22 cellular contexts compared by ENCODE assay signal in genomic region chr12:117272690-117273089, GRCh38.
DNase-seq lines count a peak whose midpoint lies in the region; ATAC-seq, FAIRE-seq and TF ChIP-seq lines count a peak whose summit lies in the region.
"Had no signal": no experiment of that assay in that cellular context is flagged by ENCODE, and none has a peak within 500 bp of the region (broad histone marks: within the 10 kb centered on the region; RNA-seq: fewer than 3 reads in every experiment).

No MANE protein-coding gene starts in this region.

- no peak overlapping the region for H3K27ac Mint-ChIP-seq in GM23338
- no peak overlapping the region for H3K27ac Mint-ChIP-seq in neural progenitor cell
- H3K27ac Mint-ChIP-seq: B cell; CD4-positive, alpha-beta T cell; CD8-positive, alpha-beta T cell had no signal

- H3K9me2 ChIP-seq in GM23338 (ENCODE audit: insufficient read depth) (no peaks in the 10 kb centered on the region), PC-3 (replicated peaks; ENCODE audit: low read length) (no peaks in the 10 kb centered on the region)

- no peak overlapping the region for H3K56ac ChIP-seq in H1 (replicated peaks; ENCODE audit: insufficient read length, low read depth, low read length)

- H3K36me3 Mint-ChIP-seq in GM23338 (ENCODE audit: low read depth) (peaks cover 4% of the 10 kb centered on the region; the same call in 1 of the 3 replicates), neural progenitor cell (no peaks in the 10 kb centered on the region)
- H3K36me3 Mint-ChIP-seq: CD8-positive, alpha-beta T cell had no signal

- H2AK5ac ChIP-seq in H1 (ENCODE audit: low read depth, low read length) = no peak overlapping the region

- no peak overlapping the region for H3K4me3 Mint-ChIP-seq in GM23338
- no peak overlapping the region for H3K4me3 Mint-ChIP-seq in neural progenitor cell
- H3K4me3 Mint-ChIP-seq: B cell; CD4-positive, alpha-beta T cell; CD8-positive, alpha-beta T cell had no signal

- H3K4me1 ChIP-seq in GM23338 (ENCODE audit: insufficient read depth) = peaks cover 10% of the 10 kb centered on the region; the same call in 1 of the 2 replicates
- no peaks in the 10 kb centered on the region for H3K4me1 ChIP-seq in PC-3 (ENCODE audit: insufficient read depth, low read length)
- H3K4me1 ChIP-seq in H1 (replicated peaks in 1 of 4; ENCODE audit: control insufficient read depth in 3 of 4, insufficient read depth in 4 of 4, low read length in 3 of 4) = peaks cover 0 to 5% (median 1%) of the 10 kb centered on the region in 4 experiments; a peak in 4 of 7 replicates
- no peaks in the 10 kb centered on the region for H3K4me1 ChIP-seq in sigmoid colon
- no peaks in the 10 kb centered on the region for H3K4me1 ChIP-seq in suprapubic skin
- H3K4me1 ChIP-seq in neural progenitor cell = no peaks in the 10 kb centered on the region
- H3K4me1 ChIP-seq: A549, Caco-2 had no signal

- no peak for TF ChIP-seq RAD21 in H1 (IDR thresholded peaks at IDR 0.05 in 1 of 2, conservative IDR thresholded peaks at IDR 0.05 in 1 of 2; ENCODE audit: low read depth in 2 of 2, low read length in 2 of 2)

- no peak for TF ChIP-seq CTCF in GM23338 (conservative IDR thresholded peaks at IDR 0.05; ENCODE audit: low read depth in 2 of 2)
- no peak for TF ChIP-seq CTCF in PC-3 (conservative IDR thresholded peaks at IDR 0.05; ENCODE audit: low read depth, low read length)
- no peak for TF ChIP-seq CTCF in H1 (IDR thresholded peaks at IDR 0.05; ENCODE audit: control extremely low read depth in 1 of 3, insufficient read depth in 1 of 3, low read depth in 1 of 3, low read length in 3 of 3)
- no peak for TF ChIP-seq CTCF in sigmoid colon (IDR thresholded peaks at IDR 0.05)
- TF ChIP-seq CTCF in suprapubic skin (IDR thresholded peaks at IDR 0.05) = no peak
- TF ChIP-seq CTCF in neural progenitor cell (IDR thresholded peaks at IDR 0.05) = no peak

- no peak overlapping the region for H3K23ac ChIP-seq in H1 (ENCODE audit: insufficient read length)

- H4K8ac ChIP-seq in H1 (ENCODE audit: extremely low read depth, insufficient read depth, low read length) = no peak overlapping the region

- TF ChIP-seq POLR2A in H1 (IDR thresholded peaks at IDR 0.05; ENCODE audit: control extremely low read depth in 1 of 2, low read depth in 2 of 2, low read length in 2 of 2) (no peak), sigmoid colon (IDR thresholded peaks at IDR 0.05) (no peak), suprapubic skin (IDR thresholded peaks at IDR 0.05) (no peak)

- BruUV-seq in PC-3 (replicated peaks; lab: Mats Ljungman, UMichigan) = no TSS peak

- DNase-seq in GM23338 (ENCODE audit: low spot score) (no peak), PC-3 (no peak), H1 (ENCODE audit: low read depth in 1 of 2, low spot score in 2 of 2) (no peak), sigmoid colon (peak; percentile 4), GM03348 (ENCODE audit: low spot score) (no peak), suprapubic skin (ENCODE audit: low spot score in 2 of 2) (no peak), neural progenitor cell (ENCODE audit: low spot score) (no peak)
- DNase-seq: AML-193; Caco-2; Calu3; CD4-positive, alpha-beta T cell; CD8-positive, alpha-beta T cell; DMS79 treated with DMSO at 0.1 percent for 48 hours had no signal

- no peak for FAIRE-seq in H1 (lab: Jason Lieb, UNC)
- FAIRE-seq: A549, D721Med, G401.6, GM12892, GM18507 had no signal

- no peaks in the 10 kb centered on the region for H3K23me2 ChIP-seq in H1 (ENCODE audit: low read depth, low read length)

- POLR2A ChIA-PET in PC-3 (lab: Charles Lee; ENCODE audit: unreplicated experiment) (no interaction called here), H1 (lab: Charles Lee; ENCODE audit: partially characterized antibody) (interaction anchor here (0.9 kb wide), 1 partner anchor 11 kb away, joined by 3 read pairs; no protein-coding TSS in a partner anchor)

- no peak overlapping the region for H3K18ac ChIP-seq in H1 (ENCODE audit: extremely low read depth, low read length)

- H3K27ac ChIP-seq in GM23338 (ENCODE audit: low read depth) (no peak overlapping the region), PC-3 (ENCODE audit: low read length) (no peak overlapping the region), H1 (ENCODE audit: low read depth, low read length) (no peak overlapping the region), sigmoid colon (no peak overlapping the region), suprapubic skin (no peak overlapping the region), neural progenitor cell (no peak overlapping the region)
- H3K27ac ChIP-seq: 22Rv1, A549, C4-2B had no signal

- no peak overlapping the region for H4K91ac ChIP-seq in H1 (replicated peaks; ENCODE audit: insufficient read length, low read length)

- H3K36me3 ChIP-seq in GM23338 (ENCODE audit: insufficient read depth) (no peaks in the 10 kb centered on the region), PC-3 (ENCODE audit: low read depth, low read length) (no peaks in the 10 kb centered on the region), H1 (ENCODE audit: control insufficient read depth in 2 of 4, insufficient read depth in 4 of 4, low read length in 3 of 4) (no peaks in the 10 kb centered on the region), sigmoid colon (no peaks in the 10 kb centered on the region), suprapubic skin (no peaks in the 10 kb centered on the region), neural progenitor cell (no peaks in the 10 kb centered on the region)
- H3K36me3 ChIP-seq: BLaER1 treated with 17β-estradiol and CSF1 and Interleukin-3, amounts not matched to agents 10 nM and 100 nM had no signal

- no peak overlapping the region for H2BK12ac ChIP-seq in H1 (ENCODE audit: low read depth, low read length)

- no peak overlapping the region for H3K4ac ChIP-seq in H1 (replicated peaks; ENCODE audit: insufficient read length, low read depth, low read length)

- H2BK20ac ChIP-seq in H1 (ENCODE audit: low read length) = no peak overlapping the region

- no peak overlapping the region for H4K5ac ChIP-seq in H1 (ENCODE audit: insufficient read length, low read depth, low read length)

- WGBS in H1 (ENCODE audit: extremely low coverage in 1 of 2, insufficient coverage in 1 of 2, insufficient read length in 1 of 2, insufficient replicate concordance in 2 of 2, low coverage in 1 of 2, low lambda C conversion rate in 2 of 2, missing lambda C conversion rate in 1 of 2), 2 experiments = 90% methylated on average over 4 of the region's 4 CpGs; no CpG with 5 or more reads in 1 of the 2 experiments
- 82 to 87% methylated on average over 4 of the region's 4 CpGs for WGBS in sigmoid colon, 2 donors
- WGBS in suprapubic skin = 86% methylated on average over 3 of the region's 4 CpGs

- no peaks in the 10 kb centered on the region for H3K79me2 ChIP-seq in GM23338 (replicated peaks; ENCODE audit: insufficient read depth)
- H3K79me2 ChIP-seq in PC-3 (ENCODE audit: low read length) = no peaks in the 10 kb centered on the region
- H3K79me2 ChIP-seq in H1 (ENCODE audit: control insufficient read depth in 1 of 2, insufficient read depth in 2 of 2, low read length in 2 of 2) = no peaks in the 10 kb centered on the region
- H3K79me2 ChIP-seq in neural progenitor cell (ENCODE audit: low read depth) = no peaks in the 10 kb centered on the region

- H2AFZ ChIP-seq in GM23338 = peak overlapping the region; percentile 59; the same call in 1 of the 2 replicates
- no peak overlapping the region for H2AFZ ChIP-seq in PC-3 (ENCODE audit: low read length)
- no peak overlapping the region for H2AFZ ChIP-seq in H1 (ENCODE audit: low read length)
- H2AFZ ChIP-seq in neural progenitor cell (replicated peaks) = no peak overlapping the region

- no peak overlapping the region for H3K14ac ChIP-seq in H1 (ENCODE audit: insufficient read length)

- H3K9ac ChIP-seq in PC-3 (ENCODE audit: low read length) (no peak overlapping the region), H1 (replicated peaks in 1 of 4; ENCODE audit: extremely low read depth in 1 of 4, low read depth in 3 of 4, low read length in 3 of 4) (no peak overlapping the region), neural progenitor cell (no peak overlapping the region)
- H3K9ac ChIP-seq: BLaER1 treated with 17β-estradiol and CSF1 and Interleukin-3, amounts not matched to agents 10 nM and 100 nM had no signal

- TF ChIP-seq EP300 in H1 (IDR thresholded peaks at IDR 0.05; ENCODE audit: borderline replicate concordance in 1 of 2, low read depth in 2 of 2, low read length in 2 of 2) (no peak), sigmoid colon (IDR thresholded peaks at IDR 0.05) (no peak), suprapubic skin (IDR thresholded peaks at IDR 0.05) (no peak)

- H3K4me1 Mint-ChIP-seq in GM23338 = peaks cover 8% of the 10 kb centered on the region
- H3K4me1 Mint-ChIP-seq in neural progenitor cell = no peaks in the 10 kb centered on the region
- H3K4me1 Mint-ChIP-seq: B cell had no signal

- no peaks in the 10 kb centered on the region for H3K27me3 ChIP-seq in GM23338 (ENCODE audit: insufficient read depth)
- H3K27me3 ChIP-seq in PC-3 (ENCODE audit: low read length) = no peaks in the 10 kb centered on the region
- H3K27me3 ChIP-seq in H1 (replicated peaks in 1 of 4; ENCODE audit: control insufficient read depth in 3 of 4, extremely low read depth in 1 of 4, insufficient read depth in 3 of 4, low read length in 3 of 4) = no peaks in the 10 kb centered on the region
- H3K27me3 ChIP-seq in sigmoid colon = peaks cover 0 to 15% (median 8%) of the 10 kb centered on the region in 3 donors
- peaks cover 11% of the 10 kb centered on the region for H3K27me3 ChIP-seq in suprapubic skin
- no peaks in the 10 kb centered on the region for H3K27me3 ChIP-seq in neural progenitor cell
- H3K27me3 ChIP-seq: BLaER1 treated with 17β-estradiol and CSF1 and Interleukin-3, amounts not matched to agents 10 nM and 100 nM had no signal

- CTCF ChIA-PET in PC-3 (lab: Charles Lee) (no interaction called here), H1 (lab: Charles Lee; ENCODE audit: partially characterized antibody) (interaction anchor here (1.0 to 2.0 kb wide), 3 partner anchors 9 to 63 kb away, joined by 3 to 7 read pairs (median 3); no protein-coding TSS in a partner anchor)

- H2BK5ac ChIP-seq in H1 (ENCODE audit: low read depth, low read length) = no peak overlapping the region

- no peaks in the 10 kb centered on the region for H3K79me1 ChIP-seq in H1 (ENCODE audit: low read depth, low read length)

- no peak overlapping the region for H2BK120ac ChIP-seq in H1 (replicated peaks; ENCODE audit: low read depth, low read length)

- no peak overlapping the region for H2BK15ac ChIP-seq in H1 (ENCODE audit: low read length)

- no peak overlapping the region for H3K4me3 ChIP-seq in GM23338
- no peak overlapping the region for H3K4me3 ChIP-seq in PC-3 (ENCODE audit: low read length)
- no peak overlapping the region for H3K4me3 ChIP-seq in H1 (ENCODE audit: extremely low read depth in 1 of 4, insufficient read depth in 2 of 4, low read depth in 3 of 4, low read length in 4 of 4)
- H3K4me3 ChIP-seq in sigmoid colon = no peak overlapping the region
- H3K4me3 ChIP-seq in suprapubic skin = no peak overlapping the region
- H3K4me3 ChIP-seq in neural progenitor cell = no peak overlapping the region
- H3K4me3 ChIP-seq: A549; BLaER1 treated with 17β-estradiol and CSF1 and Interleukin-3, amounts not matched to agents 10 nM and 100 nM had no signal

- ATAC-seq in GM23338 (no peak), PC-3 (peak; percentile 22; the same call in 1 of the 2 replicates)
- ATAC-seq: A549; CD8-positive, alpha-beta T cell had no signal

- intact Hi-C loops in PC-3 (cut with micrococcal nuclease) (no loop called here), sigmoid colon (cut with DNase I) (no loop called here)

- no peak overlapping the region for H3K4me2 ChIP-seq in GM23338
- H3K4me2 ChIP-seq in PC-3 (ENCODE audit: low read length) = no peak overlapping the region
- H3K4me2 ChIP-seq in H1 (ENCODE audit: insufficient read depth in 1 of 2, low read depth in 2 of 2, low read length in 2 of 2) = no peak overlapping the region
- H3K4me2 ChIP-seq in neural progenitor cell = no peak overlapping the region
- H3K4me2 ChIP-seq: A549 had no signal

- peaks cover 11% of the 10 kb centered on the region for H3K27me3 Mint-ChIP-seq in GM23338 (ENCODE audit: insufficient read depth, low read depth, poor library complexity)
- H3K27me3 Mint-ChIP-seq in neural progenitor cell (ENCODE audit: insufficient read depth, low read depth) = no peaks in the 10 kb centered on the region

- H3F3A ChIP-seq in GM23338 (replicated peaks; ENCODE audit: low read depth) = no peaks in the 10 kb centered on the region
- H3F3A ChIP-seq in PC-3 (ENCODE audit: low read length, unreplicated experiment) = no peaks in the 10 kb centered on the region
- no peaks in the 10 kb centered on the region for H3F3A ChIP-seq in neural progenitor cell (ENCODE audit: low read depth)

- no peaks in the 10 kb centered on the region for H4K20me1 ChIP-seq in GM23338 (replicated peaks; ENCODE audit: insufficient read depth)
- no peaks in the 10 kb centered on the region for H4K20me1 ChIP-seq in PC-3 (ENCODE audit: low read length)
- no peaks in the 10 kb centered on the region for H4K20me1 ChIP-seq in H1 (replicated peaks in 1 of 2; ENCODE audit: control insufficient read depth in 1 of 2, insufficient read depth in 2 of 2, low read length in 2 of 2)
- H4K20me1 ChIP-seq in neural progenitor cell (ENCODE audit: low read depth) = no peaks in the 10 kb centered on the region
- H4K20me1 ChIP-seq: BLaER1 treated with 17β-estradiol and CSF1 and Interleukin-3, amounts not matched to agents 10 nM and 100 nM had no signal

- no peaks in the 10 kb centered on the region for H3K9me3 ChIP-seq in PC-3 (ENCODE audit: low read length)
- H3K9me3 ChIP-seq in H1 (ENCODE audit: insufficient read depth in 2 of 2, low read depth in 1 of 2, low read length in 1 of 2) = no peaks in the 10 kb centered on the region
- no peaks in the 10 kb centered on the region for H3K9me3 ChIP-seq in sigmoid colon
- H3K9me3 ChIP-seq in suprapubic skin = no peaks in the 10 kb centered on the region
- H3K9me3 ChIP-seq in neural progenitor cell (ENCODE audit: low read depth) = no peaks in the 10 kb centered on the region
- H3K9me3 ChIP-seq: A549; BLaER1 treated with 17β-estradiol and CSF1 and Interleukin-3, amounts not matched to agents 10 nM and 100 nM; Caco-2 had no signal

- H3K9me3 Mint-ChIP-seq in GM23338 (peaks cover 5% of the 10 kb centered on the region), neural progenitor cell (no peaks in the 10 kb centered on the region)
- H3K9me3 Mint-ChIP-seq: CD4-positive, alpha-beta T cell; CD8-positive, alpha-beta T cell had no signal
